21 cellular contexts compared by ENCODE assay signal in genomic region chr2:186017278-186017677, GRCh38.
DNase-seq lines count a peak whose midpoint lies in the region; ATAC-seq, FAIRE-seq and TF ChIP-seq lines count a peak whose summit lies in the region.
"Had no signal": no experiment of that assay in that cellular context is flagged by ENCODE, and none has a peak within 500 bp of the region (broad histone marks: within the 10 kb centered on the region; RNA-seq: fewer than 3 reads in every experiment).

No MANE protein-coding gene starts in this region.

- in situ Hi-C loops in GM12878 (cut with MboI) = no loop called here

- WGBS in GM12878 (ENCODE audit: insufficient coverage, insufficient replicate concordance, low lambda C conversion rate, missing lambda C conversion rate) = 0% methylated on average over 4 of the region's 4 CpGs
- 76 to 85% (median 84%) methylated on average over 4 of the region's 4 CpGs for WGBS in stomach, 5 donors

- H3K27me3 Mint-ChIP-seq in mesothelial cell of epicardium (ENCODE audit: low read depth) = no peaks in the 10 kb centered on the region
- H3K27me3 Mint-ChIP-seq: CD4-positive, alpha-beta memory T cell had no signal

- TF ChIP-seq RAD21 in GM12878 (IDR thresholded peaks at IDR 0.05; ENCODE audit: insufficient read depth, low read depth, low read length) = no peak

- H3K36me3 ChIP-seq in GM12878 (ENCODE audit: control insufficient read depth in 2 of 2, insufficient read depth in 2 of 2, low read length in 1 of 2) (no peaks in the 10 kb centered on the region), stomach (no peaks in the 10 kb centered on the region)
- H3K36me3 ChIP-seq: BLaER1 had no signal

- SMC1A ChIA-PET in GM12878 (lab: Charles Lee; ENCODE audit: uncharacterized antibody, unreplicated experiment) = no interaction called here

- peaks cover 40% of the 10 kb centered on the region for H3K9me3 Mint-ChIP-seq in mesothelial cell of epicardium

- no peak overlapping the region for H3K9ac ChIP-seq in GM12878 (ENCODE audit: control insufficient read depth, insufficient read depth, low read length)
- H3K9ac ChIP-seq: BLaER1 had no signal

- TF ChIP-seq POLR2A in GM12878 (IDR thresholded peaks at IDR 0.05; ENCODE audit: low read depth, low read length) (no peak), stomach (IDR thresholded peaks at IDR 0.05) (no peak)

- peaks cover 15% of the 10 kb centered on the region for H3K36me3 Mint-ChIP-seq in mesothelial cell of epicardium
- H3K36me3 Mint-ChIP-seq: CD14-positive monocyte had no signal

- H3K27ac Mint-ChIP-seq in mesothelial cell of epicardium = no peak overlapping the region
- H3K27ac Mint-ChIP-seq: CD14-positive monocyte; CD4-positive, alpha-beta memory T cell; GM23338 had no signal

- POLR2A ChIA-PET in GM12878 (lab: Charles Lee) = no interaction called here

- H3K27me3 ChIP-seq in GM12878 (replicated peaks in 1 of 2; ENCODE audit: control insufficient read depth in 2 of 2, insufficient read depth in 2 of 2, low read length in 1 of 2) = no peaks in the 10 kb centered on the region
- H3K27me3 ChIP-seq in stomach = no peaks in the 10 kb centered on the region
- H3K27me3 ChIP-seq: BLaER1 had no signal

- H3K4me2 ChIP-seq in GM12878 (ENCODE audit: control insufficient read depth, insufficient read depth) = no peak overlapping the region
- H3K4me2 ChIP-seq: BLaER1, GM23338 had no signal

- no peak overlapping the region for H2AFZ ChIP-seq in GM12878 (ENCODE audit: control insufficient read depth, low read depth, low read length)
- H2AFZ ChIP-seq: GM23338 had no signal

- H3K4me1 Mint-ChIP-seq in mesothelial cell of epicardium = no peaks in the 10 kb centered on the region
- H3K4me1 Mint-ChIP-seq: CD14-positive monocyte; CD4-positive, alpha-beta memory T cell; GM23338 had no signal

- no TSS peak for BruUV-seq in GM12878 (replicated peaks; lab: Mats Ljungman, UMichigan)

- no peaks in the 10 kb centered on the region for H3K4me1 ChIP-seq in GM12878 (ENCODE audit: control insufficient read depth, insufficient read depth, low read length)
- no peaks in the 10 kb centered on the region for H3K4me1 ChIP-seq in stomach
- H3K4me1 ChIP-seq: BLaER1 had no signal

- peak; percentile 63 for DNase-seq in NCI-H2227 treated with DMSO at 0.1 percent for 48 hours (lab: John Stamatoyannopoulos, UW)
- no peak for DNase-seq in GM12878 (ENCODE audit: low read depth, low spot score)
- no peak for DNase-seq in NCI-H82 (lab: John Stamatoyannopoulos, UW)
- no peak for DNase-seq in mesothelial cell of epicardium (ENCODE audit: low spot score in 2 of 2, unreplicated experiment in 2 of 2)
- no peak for DNase-seq in stomach
- DNase-seq: 8988T; CD4-positive, alpha-beta memory T cell; DMS153; DMS79 treated with DMSO at 0.1 percent for 48 hours; GF-D8; HCEC 1CT; IMR-90 had no signal

- H3K4me3 ChIP-seq in GM12878 = no peak overlapping the region
- H3K4me3 ChIP-seq in stomach = no peak overlapping the region
- H3K4me3 ChIP-seq: BLaER1, GM23338, K562 had no signal

- TF ChIP-seq EP300 in GM12878 (IDR thresholded peaks at IDR 0.05; ENCODE audit: borderline replicate concordance in 1 of 2, control insufficient read depth in 1 of 2, low read depth in 2 of 2, low read length in 2 of 2) = no peak
- no peak for TF ChIP-seq EP300 in stomach (IDR thresholded peaks at IDR 0.05)

- no peaks in the 10 kb centered on the region for H3K79me2 ChIP-seq in GM12878 (ENCODE audit: control insufficient read depth, insufficient read depth, low read length)

- RAD21 ChIA-PET in GM12878 (lab: Charles Lee; ENCODE audit: unreplicated experiment) = no interaction called here

- H4K20me1 ChIP-seq in GM12878 (ENCODE audit: control insufficient read depth, insufficient read depth) = no peaks in the 10 kb centered on the region
- H4K20me1 ChIP-seq: BLaER1 had no signal

- H3K9me3 ChIP-seq in GM12878 (replicated peaks; ENCODE audit: control insufficient read depth, insufficient read depth, low read length) (no peaks in the 10 kb centered on the region), stomach (peaks cover 2 to 23% (median 8%) of the 10 kb centered on the region in 4 donors)

- no peak for FAIRE-seq in GM12878 (lab: Jason Lieb, UNC)
- FAIRE-seq: GM19239, H54, K562 had no signal

- CTCF ChIA-PET in GM12878 (lab: Yijun Ruan, JAX) = no interaction called here

- intact Hi-C loops in GM12878 (cut with micrococcal nuclease; ENCODE audit: unreplicated experiment) (no loop called here), stomach (cut with DNase I; ENCODE audit: low total_unique reads) (no loop called here)

- no peak for TF ChIP-seq CTCF in GM12878 (IDR thresholded peaks at IDR 0.05 in 2 of 3, conservative IDR thresholded peaks at IDR 0.05 in 1 of 3; ENCODE audit: control insufficient read depth in 2 of 3, extremely low read depth in 1 of 3, insufficient read depth in 1 of 3, low read depth in 3 of 3, low read length in 3 of 3)
- no peak for TF ChIP-seq CTCF in mesothelial cell of epicardium (IDR thresholded peaks at IDR 0.05; ENCODE audit: unreplicated experiment)
- TF ChIP-seq CTCF in stomach (IDR thresholded peaks at IDR 0.05) = no peak

- H3K27ac ChIP-seq in GM12878 (ENCODE audit: control insufficient read depth, insufficient read depth) (no peak overlapping the region), stomach (no peak overlapping the region)
- H3K27ac ChIP-seq: BLaER1, HL-60 had no signal

- ATAC-seq in GM21529 (IDR thresholded peaks at IDR 0.05; ENCODE audit: unreplicated experiment) (peak; percentile 42), HG03565 (IDR thresholded peaks at IDR 0.05; ENCODE audit: unreplicated experiment) (peak; percentile 57), GM12878 (peak; percentile 73)
- ATAC-seq: GM23338, K562 had no signal

- no peak overlapping the region for H3K4me3 Mint-ChIP-seq in mesothelial cell of epicardium
- H3K4me3 Mint-ChIP-seq: CD14-positive monocyte; CD4-positive, alpha-beta memory T cell; GM23338 had no signal

TF ChIP-seq in GM12878, 131 proteins besides CTCF, POLR2A, EP300 and RAD21:
- TF ChIP-seq RB1 (IDR thresholded peaks at IDR 0.05; ENCODE audit: borderline replicate concordance) = no peak
- TF ChIP-seq FOS (IDR thresholded peaks at IDR 0.05; ENCODE audit: borderline replicate concordance, extremely low read depth, insufficient read length) = no peak
- TF ChIP-seq LARP7 (IDR thresholded peaks at IDR 0.05) = no peak
TF ChIP-seq in GM12878: peak in this region for 0.
